1 cellular context compared by ENCODE assay signal in the genomic region with DNA sequence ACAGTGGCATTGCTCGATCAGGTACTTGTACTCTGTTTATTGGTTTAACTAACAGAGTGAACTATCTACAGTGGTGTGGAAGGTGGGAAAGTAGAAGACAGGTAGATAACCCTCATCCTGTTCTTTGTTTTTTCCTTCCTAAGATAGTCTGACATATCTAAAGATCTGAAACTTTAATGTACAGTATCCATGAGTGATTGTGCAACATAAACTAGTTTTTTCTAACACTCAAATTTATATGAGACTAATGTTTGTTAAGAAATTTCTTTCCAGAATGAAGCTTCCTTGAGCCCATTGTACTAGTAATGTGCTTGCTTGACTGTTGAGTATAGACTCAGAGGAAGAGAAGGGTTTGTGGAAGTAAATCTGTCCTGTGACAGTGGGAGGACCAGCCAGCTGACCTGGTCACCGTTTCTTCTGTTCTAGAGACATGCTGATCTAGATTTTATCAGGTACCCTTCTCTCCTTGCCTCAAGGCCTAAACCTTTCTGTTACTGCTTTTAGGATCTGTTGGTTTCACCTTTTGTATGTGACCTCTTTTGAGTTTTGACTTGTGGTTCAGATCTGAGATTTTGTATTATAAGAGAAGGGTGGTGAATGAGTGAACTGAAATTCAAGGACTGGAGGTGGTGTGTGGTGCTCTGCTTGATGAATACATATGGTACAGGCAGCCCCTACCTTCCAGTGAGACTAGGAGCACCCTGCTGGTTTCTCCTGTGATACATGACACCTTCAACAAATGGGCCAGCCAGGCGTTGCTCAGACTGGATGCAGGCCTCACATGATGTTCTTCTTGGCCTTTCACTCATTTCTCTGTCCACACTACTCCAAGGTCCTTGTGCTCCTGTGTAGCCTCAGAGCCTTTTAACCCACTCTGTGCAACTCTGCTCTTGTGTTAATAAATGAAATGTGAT.
TF ChIP-seq lines count a peak whose summit lies in the region.

No MANE protein-coding gene starts in this region.

TF ChIP-seq in GM23338, 12 proteins besides CTCF, POLR2A, EP300 and RAD21 (continued from another document):
- no peak for TF ChIP-seq ZNF114 (CRISPR knock-in tag; IDR thresholded peaks at IDR 0.05)
- TF ChIP-seq EZH2 (IDR thresholded peaks at IDR 0.05; ENCODE audit: low read depth, unreplicated experiment) = no peak
- no peak for TF ChIP-seq STAT1 (IDR thresholded peaks at IDR 0.05; ENCODE audit: unreplicated experiment)
- TF ChIP-seq, protein P1, sequence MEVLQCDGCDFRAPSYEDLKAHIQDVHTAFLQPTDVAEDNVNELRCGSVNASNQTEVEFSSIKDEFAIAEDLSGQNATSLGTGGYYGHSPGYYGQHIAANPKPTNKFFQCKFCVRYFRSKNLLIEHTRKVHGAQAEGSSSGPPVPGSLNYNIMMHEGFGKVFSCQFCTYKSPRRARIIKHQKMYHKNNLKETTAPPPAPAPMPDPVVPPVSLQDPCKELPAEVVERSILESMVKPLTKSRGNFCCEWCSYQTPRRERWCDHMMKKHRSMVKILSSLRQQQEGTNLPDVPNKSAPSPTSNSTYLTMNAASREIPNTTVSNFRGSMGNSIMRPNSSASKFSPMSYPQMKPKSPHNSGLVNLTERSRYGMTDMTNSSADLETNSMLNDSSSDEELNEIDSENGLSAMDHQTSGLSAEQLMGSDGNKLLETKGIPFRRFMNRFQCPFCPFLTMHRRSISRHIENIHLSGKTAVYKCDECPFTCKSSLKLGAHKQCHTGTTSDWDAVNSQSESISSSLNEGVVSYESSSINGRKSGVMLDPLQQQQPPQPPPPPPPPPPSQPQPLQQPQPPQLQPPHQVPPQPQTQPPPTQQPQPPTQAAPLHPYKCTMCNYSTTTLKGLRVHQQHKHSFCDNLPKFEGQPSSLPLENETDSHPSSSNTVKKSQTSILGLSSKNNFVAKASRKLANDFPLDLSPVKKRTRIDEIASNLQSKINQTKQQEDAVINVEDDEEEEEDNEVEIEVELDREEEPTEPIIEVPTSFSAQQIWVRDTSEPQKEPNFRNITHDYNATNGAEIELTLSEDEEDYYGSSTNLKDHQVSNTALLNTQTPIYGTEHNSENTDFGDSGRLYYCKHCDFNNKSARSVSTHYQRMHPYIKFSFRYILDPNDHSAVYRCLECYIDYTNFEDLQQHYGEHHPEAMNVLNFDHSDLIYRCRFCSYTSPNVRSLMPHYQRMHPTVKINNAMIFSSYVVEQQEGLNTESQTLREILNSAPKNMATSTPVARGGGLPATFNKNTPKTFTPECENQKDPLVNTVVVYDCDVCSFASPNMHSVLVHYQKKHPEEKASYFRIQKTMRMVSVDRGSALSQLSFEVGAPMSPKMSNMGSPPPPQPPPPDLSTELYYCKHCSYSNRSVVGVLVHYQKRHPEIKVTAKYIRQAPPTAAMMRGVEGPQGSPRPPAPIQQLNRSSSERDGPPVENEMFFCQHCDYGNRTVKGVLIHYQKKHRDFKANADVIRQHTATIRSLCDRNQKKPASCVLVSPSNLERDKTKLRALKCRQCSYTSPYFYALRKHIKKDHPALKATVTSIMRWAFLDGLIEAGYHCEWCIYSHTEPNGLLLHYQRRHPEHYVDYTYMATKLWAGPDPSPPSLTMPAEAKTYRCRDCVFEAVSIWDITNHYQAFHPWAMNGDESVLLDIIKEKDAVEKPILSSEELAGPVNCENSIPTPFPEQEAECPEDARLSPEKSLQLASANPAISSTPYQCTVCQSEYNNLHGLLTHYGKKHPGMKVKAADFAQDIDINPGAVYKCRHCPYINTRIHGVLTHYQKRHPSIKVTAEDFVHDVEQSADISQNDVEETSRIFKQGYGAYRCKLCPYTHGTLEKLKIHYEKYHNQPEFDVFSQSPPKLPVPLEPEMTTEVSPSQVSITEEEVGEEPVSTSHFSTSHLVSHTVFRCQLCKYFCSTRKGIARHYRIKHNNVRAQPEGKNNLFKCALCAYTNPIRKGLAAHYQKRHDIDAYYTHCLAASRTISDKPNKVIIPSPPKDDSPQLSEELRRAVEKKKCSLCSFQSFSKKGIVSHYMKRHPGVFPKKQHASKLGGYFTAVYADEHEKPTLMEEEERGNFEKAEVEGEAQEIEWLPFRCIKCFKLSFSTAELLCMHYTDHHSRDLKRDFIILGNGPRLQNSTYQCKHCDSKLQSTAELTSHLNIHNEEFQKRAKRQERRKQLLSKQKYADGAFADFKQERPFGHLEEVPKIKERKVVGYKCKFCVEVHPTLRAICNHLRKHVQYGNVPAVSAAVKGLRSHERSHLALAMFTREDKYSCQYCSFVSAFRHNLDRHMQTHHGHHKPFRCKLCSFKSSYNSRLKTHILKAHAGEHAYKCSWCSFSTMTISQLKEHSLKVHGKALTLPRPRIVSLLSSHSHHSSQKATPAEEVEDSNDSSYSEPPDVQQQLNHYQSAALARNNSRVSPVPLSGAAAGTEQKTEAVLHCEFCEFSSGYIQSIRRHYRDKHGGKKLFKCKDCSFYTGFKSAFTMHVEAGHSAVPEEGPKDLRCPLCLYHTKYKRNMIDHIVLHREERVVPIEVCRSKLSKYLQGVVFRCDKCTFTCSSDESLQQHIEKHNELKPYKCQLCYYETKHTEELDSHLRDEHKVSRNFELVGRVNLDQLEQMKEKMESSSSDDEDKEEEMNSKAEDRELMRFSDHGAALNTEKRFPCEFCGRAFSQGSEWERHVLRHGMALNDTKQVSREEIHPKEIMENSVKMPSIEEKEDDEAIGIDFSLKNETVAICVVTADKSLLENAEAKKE (CRISPR knock-in tag; IDR thresholded peaks at IDR 0.05) = no peak
- TF ChIP-seq EZH2phosphoT487 (IDR thresholded peaks at IDR 0.05; ENCODE audit: unreplicated experiment) = no peak
- no peak for TF ChIP-seq JUNB (IDR thresholded peaks at IDR 0.05; ENCODE audit: unreplicated experiment)
- TF ChIP-seq POLR2AphosphoS5 (IDR thresholded peaks at IDR 0.05; ENCODE audit: low read depth) = no peak
- no peak for TF ChIP-seq ZNF331 (CRISPR knock-in tag; IDR thresholded peaks at IDR 0.05; ENCODE audit: low read depth)
- no peak for TF ChIP-seq NANOG (IDR thresholded peaks at IDR 0.05; ENCODE audit: borderline replicate concordance)
- TF ChIP-seq, protein P2, sequence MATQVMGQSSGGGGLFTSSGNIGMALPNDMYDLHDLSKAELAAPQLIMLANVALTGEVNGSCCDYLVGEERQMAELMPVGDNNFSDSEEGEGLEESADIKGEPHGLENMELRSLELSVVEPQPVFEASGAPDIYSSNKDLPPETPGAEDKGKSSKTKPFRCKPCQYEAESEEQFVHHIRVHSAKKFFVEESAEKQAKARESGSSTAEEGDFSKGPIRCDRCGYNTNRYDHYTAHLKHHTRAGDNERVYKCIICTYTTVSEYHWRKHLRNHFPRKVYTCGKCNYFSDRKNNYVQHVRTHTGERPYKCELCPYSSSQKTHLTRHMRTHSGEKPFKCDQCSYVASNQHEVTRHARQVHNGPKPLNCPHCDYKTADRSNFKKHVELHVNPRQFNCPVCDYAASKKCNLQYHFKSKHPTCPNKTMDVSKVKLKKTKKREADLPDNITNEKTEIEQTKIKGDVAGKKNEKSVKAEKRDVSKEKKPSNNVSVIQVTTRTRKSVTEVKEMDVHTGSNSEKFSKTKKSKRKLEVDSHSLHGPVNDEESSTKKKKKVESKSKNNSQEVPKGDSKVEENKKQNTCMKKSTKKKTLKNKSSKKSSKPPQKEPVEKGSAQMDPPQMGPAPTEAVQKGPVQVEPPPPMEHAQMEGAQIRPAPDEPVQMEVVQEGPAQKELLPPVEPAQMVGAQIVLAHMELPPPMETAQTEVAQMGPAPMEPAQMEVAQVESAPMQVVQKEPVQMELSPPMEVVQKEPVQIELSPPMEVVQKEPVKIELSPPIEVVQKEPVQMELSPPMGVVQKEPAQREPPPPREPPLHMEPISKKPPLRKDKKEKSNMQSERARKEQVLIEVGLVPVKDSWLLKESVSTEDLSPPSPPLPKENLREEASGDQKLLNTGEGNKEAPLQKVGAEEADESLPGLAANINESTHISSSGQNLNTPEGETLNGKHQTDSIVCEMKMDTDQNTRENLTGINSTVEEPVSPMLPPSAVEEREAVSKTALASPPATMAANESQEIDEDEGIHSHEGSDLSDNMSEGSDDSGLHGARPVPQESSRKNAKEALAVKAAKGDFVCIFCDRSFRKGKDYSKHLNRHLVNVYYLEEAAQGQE (IDR thresholded peaks at IDR 0.05; ENCODE audit: unreplicated experiment) = no peak
